In genomic region chr10:18658992-18659783, GRCh38 we compare ENCODE assay signal across 1 cellular context.
TF ChIP-seq lines count a peak whose summit lies in the region.

A gene with protein sequence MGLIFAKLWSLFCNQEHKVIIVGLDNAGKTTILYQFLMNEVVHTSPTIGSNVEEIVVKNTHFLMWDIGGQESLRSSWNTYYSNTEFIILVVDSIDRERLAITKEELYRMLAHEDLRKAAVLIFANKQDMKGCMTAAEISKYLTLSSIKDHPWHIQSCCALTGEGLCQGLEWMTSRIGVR (plus strand): TSS chr10:18659431. CDS start chr10:18659638, 207 bp downstream.

TF ChIP-seq in HEK293, 187 proteins besides CTCF, POLR2A, EP300 and RAD21 (continued from another document and continues in another):
- TF ChIP-seq PATZ1 (tag by site-specific recombination; IDR thresholded peaks at IDR 0.05) (peak; percentile 80), ZNF148 (tag by site-specific recombination; IDR thresholded peaks at IDR 0.05; ENCODE audit: borderline replicate concordance) (no peak), ZNF768 (tag by site-specific recombination; IDR thresholded peaks at IDR 0.05) (no peak), ZBTB21 (tag by site-specific recombination; IDR thresholded peaks at IDR 0.05) (peak; percentile 95), ZBTB8A (tag by site-specific recombination; IDR thresholded peaks at IDR 0.05) (peak; percentile 98), OVOL3 (tag by site-specific recombination; IDR thresholded peaks at IDR 0.05) (no peak), ZNF366 (tag by site-specific recombination; conservative IDR thresholded peaks at IDR 0.05) (no peak), ZNF549 (tag by site-specific recombination; IDR thresholded peaks at IDR 0.05) (no peak), ZFP37 (tag by site-specific recombination; IDR thresholded peaks at IDR 0.05) (peak; percentile 71), ZBTB10 (tag by site-specific recombination; IDR thresholded peaks at IDR 0.05) (no peak), ZSCAN5A (tag by site-specific recombination; IDR thresholded peaks at IDR 0.05) (no peak; the same call in 1 of the 2 replicates), REST (tag by site-specific recombination; IDR thresholded peaks at IDR 0.05) (peak; percentile 22; the same call in 1 of the 2 replicates), ZNF274 (IDR thresholded peaks at IDR 0.05; ENCODE audit: low read length) (no peak), ZNF274 (tag by site-specific recombination; IDR thresholded peaks at IDR 0.05; ENCODE audit: borderline replicate concordance) (no peak), PRDM4 (tag by site-specific recombination; IDR thresholded peaks at IDR 0.05) (peak; percentile 30; the same call in 1 of the 2 replicates), ZNF610 (tag by site-specific recombination; IDR thresholded peaks at IDR 0.05; ENCODE audit: borderline replicate concordance) (0 out of 2 replicates have a peak, but pooled peaks have one; percentile 20), EGR2 (tag by site-specific recombination; IDR thresholded peaks at IDR 0.05; ENCODE audit: low read depth) (peak; percentile 68; the same call in 1 of the 2 replicates), HOXC10 (CRISPR knock-in tag; IDR thresholded peaks at IDR 0.05) (0 out of 2 replicates have a peak, but pooled peaks have one; percentile 27), GLI4 (tag by site-specific recombination; IDR thresholded peaks at IDR 0.05) (no peak), SCRT2 (tag by site-specific recombination; IDR thresholded peaks at IDR 0.05) (peak; percentile 33; the same call in 1 of the 2 replicates), SCRT1 (tag by site-specific recombination; IDR thresholded peaks at IDR 0.05; ENCODE audit: borderline replicate concordance) (no peak), SP2 (tag by site-specific recombination; IDR thresholded peaks at IDR 0.05) (peak; percentile 94), ZNF76 (tag by site-specific recombination; IDR thresholded peaks at IDR 0.05; ENCODE audit: borderline replicate concordance, low read depth) (peak; percentile 88), ZNF514 (tag by site-specific recombination; IDR thresholded peaks at IDR 0.05) (no peak), KLF7 (tag by site-specific recombination; IDR thresholded peaks at IDR 0.05; ENCODE audit: borderline replicate concordance) (no peak), MZF1 (tag by site-specific recombination; IDR thresholded peaks at IDR 0.05; ENCODE audit: borderline replicate concordance) (peak; percentile 91), MYNN (tag by site-specific recombination; IDR thresholded peaks at IDR 0.05; ENCODE audit: borderline replicate concordance) (no peak), ZNF214 (tag by site-specific recombination; IDR thresholded peaks at IDR 0.05; ENCODE audit: borderline replicate concordance) (no peak), ZNF292 (tag by site-specific recombination; IDR thresholded peaks at IDR 0.05; ENCODE audit: borderline replicate concordance, low read depth) (no peak), ZNF350 (tag by site-specific recombination; IDR thresholded peaks at IDR 0.05) (no peak), ZBTB49 (tag by site-specific recombination; IDR thresholded peaks at IDR 0.05; ENCODE audit: low read depth) (no peak)
- TF ChIP-seq, protein P1, sequence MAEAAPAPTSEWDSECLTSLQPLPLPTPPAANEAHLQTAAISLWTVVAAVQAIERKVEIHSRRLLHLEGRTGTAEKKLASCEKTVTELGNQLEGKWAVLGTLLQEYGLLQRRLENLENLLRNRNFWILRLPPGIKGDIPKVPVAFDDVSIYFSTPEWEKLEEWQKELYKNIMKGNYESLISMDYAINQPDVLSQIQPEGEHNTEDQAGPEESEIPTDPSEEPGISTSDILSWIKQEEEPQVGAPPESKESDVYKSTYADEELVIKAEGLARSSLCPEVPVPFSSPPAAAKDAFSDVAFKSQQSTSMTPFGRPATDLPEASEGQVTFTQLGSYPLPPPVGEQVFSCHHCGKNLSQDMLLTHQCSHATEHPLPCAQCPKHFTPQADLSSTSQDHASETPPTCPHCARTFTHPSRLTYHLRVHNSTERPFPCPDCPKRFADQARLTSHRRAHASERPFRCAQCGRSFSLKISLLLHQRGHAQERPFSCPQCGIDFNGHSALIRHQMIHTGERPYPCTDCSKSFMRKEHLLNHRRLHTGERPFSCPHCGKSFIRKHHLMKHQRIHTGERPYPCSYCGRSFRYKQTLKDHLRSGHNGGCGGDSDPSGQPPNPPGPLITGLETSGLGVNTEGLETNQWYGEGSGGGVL (tag by site-specific recombination; IDR thresholded peaks at IDR 0.05): no peak
- TF ChIP-seq, protein P2, sequence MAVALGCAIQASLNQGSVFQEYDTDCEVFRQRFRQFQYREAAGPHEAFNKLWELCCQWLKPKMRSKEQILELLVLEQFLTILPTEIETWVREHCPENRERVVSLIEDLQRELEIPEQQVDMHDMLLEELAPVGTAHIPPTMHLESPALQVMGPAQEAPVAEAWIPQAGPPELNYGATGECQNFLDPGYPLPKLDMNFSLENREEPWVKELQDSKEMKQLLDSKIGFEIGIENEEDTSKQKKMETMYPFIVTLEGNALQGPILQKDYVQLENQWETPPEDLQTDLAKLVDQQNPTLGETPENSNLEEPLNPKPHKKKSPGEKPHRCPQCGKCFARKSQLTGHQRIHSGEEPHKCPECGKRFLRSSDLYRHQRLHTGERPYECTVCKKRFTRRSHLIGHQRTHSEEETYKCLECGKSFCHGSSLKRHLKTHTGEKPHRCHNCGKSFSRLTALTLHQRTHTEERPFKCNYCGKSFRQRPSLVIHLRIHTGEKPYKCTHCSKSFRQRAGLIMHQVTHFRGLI (tag by site-specific recombination; IDR thresholded peaks at IDR 0.05): peak; percentile 39; the same call in 1 of the 2 replicates
